27 cellular contexts compared by ENCODE assay signal in genomic region chr2:225471039-225471438, GRCh38.
"Had no signal": no experiment of that assay in that cellular context is flagged by ENCODE, and none has a peak within 500 bp of the region (broad histone marks: within the 10 kb centered on the region; RNA-seq: fewer than 3 reads in every experiment).

No MANE protein-coding gene starts in this region.

- H3K4me3 ChIP-seq: left lung, lower lobe of right lung, right lobe of liver, upper lobe of left lung had no signal

- H3K36me3 Mint-ChIP-seq: immature natural killer cell; natural killer cell treated with Interleukin-12 subunit alpha and Interleukin-12 subunit beta and Interleukin-15 and Interleukin-18, amount 100 ng/mL, for 72 hours; stimulated activated effector memory CD8-positive, alpha-beta T cell treated with anti-CD3 and anti-CD28 coated beads, Interleukin-12 subunit alpha, Interleukin-12 subunit beta, amount 100 ng/mL, for 72 hours; WTC11 had no signal

- H3K4me1 Mint-ChIP-seq: activated CD4-positive, alpha-beta memory T cell treated with anti-CD3 and anti-CD28 coated beads, Interleukin-2, amount 10 ng/mL, durations not matched to agents 7 days and 5 days; activated CD4-positive, alpha-beta T cell treated with anti-CD3 and anti-CD28 coated beads, Interleukin-2, amount 10 ng/mL, durations not matched to agents 7 days and 5 days; stimulated activated effector memory CD8-positive, alpha-beta T cell treated with anti-CD3 and anti-CD28 coated beads, Interleukin-12 subunit alpha, Interleukin-12 subunit beta, amount 100 ng/mL, for 72 hours had no signal

- H3K27me3 Mint-ChIP-seq: stimulated activated naive CD8-positive, alpha-beta T cell treated with anti-CD3 and anti-CD28 coated beads, Interleukin-15, Interleukin-2, amounts not matched to agents 100 ng/mL and 50 ng/mL, for 24 hours had no signal

- FAIRE-seq: astrocyte had no signal

- DNase-seq: activated CD4-positive, alpha-beta memory T cell treated with anti-CD3 and anti-CD28 coated beads, Interleukin-2, amount 10 ng/mL, durations not matched to agents 7 days and 5 days; activated CD4-positive, alpha-beta T cell treated with anti-CD3 and anti-CD28 coated beads for 1 hour; activated CD4-positive, alpha-beta T cell treated with anti-CD3 and anti-CD28 coated beads, Interleukin-2, amount 10 ng/mL, durations not matched to agents 7 days and 5 days; activated CD8-positive, alpha-beta memory T cell treated with anti-CD3 and anti-CD28 coated beads, Interleukin-2, amount 50 U/mL, for 48 hours; activated gamma-delta T cell treated with Interleukin-2 at 50 U/mL for 16 hours; activated naive CD4-positive, alpha-beta T cell treated with anti-CD3 and anti-CD28 coated beads, Interleukin-2, amount 50 U/mL, for 16 hours; activated T-cell treated with anti-CD3 and anti-CD28 coated beads, Interleukin-2, amount 50 U/mL, for 24 hours; amniotic stem cell; endodermal cell; foreskin fibroblast; head of caudate nucleus; hypothalamus; immature natural killer cell; left lung; lower lobe of right lung; mesenchymal stem cell; right lobe of liver; stimulated activated CD4-positive, alpha-beta T cell treated with anti-CD3 and anti-CD28 coated beads, Interleukin-4, amount 100 ng/mL, for 24 hours; substantia nigra; T-helper 2 cell; upper lobe of left lung had no signal

- H3K9me3 Mint-ChIP-seq: activated CD4-positive, alpha-beta memory T cell treated with anti-CD3 and anti-CD28 coated beads, Interleukin-2, amount 10 ng/mL, durations not matched to agents 7 days and 5 days; activated T-cell treated with anti-CD3 and anti-CD28 coated beads, Interleukin-2, amount 50 U/mL, for 24 hours; endodermal cell; stimulated activated effector memory CD8-positive, alpha-beta T cell treated with anti-CD3 and anti-CD28 coated beads, Interleukin-12 subunit alpha, Interleukin-12 subunit beta, amount 100 ng/mL, for 72 hours; stimulated activated naive CD8-positive, alpha-beta T cell treated with anti-CD3 and anti-CD28 coated beads, Interleukin-15, Interleukin-2, amounts not matched to agents 100 ng/mL and 50 ng/mL, for 24 hours had no signal

- ATAC-seq: esophagus mucosa; natural killer cell treated with Interleukin-12 subunit alpha and Interleukin-12 subunit beta and Interleukin-15 and Interleukin-18, amount 100 ng/mL, for 72 hours; stimulated activated effector memory CD8-positive, alpha-beta T cell treated with anti-CD3 and anti-CD28 coated beads, Interleukin-12 subunit alpha, Interleukin-12 subunit beta, amount 100 ng/mL, for 72 hours; WTC11 had no signal

- H3K27ac Mint-ChIP-seq: activated CD4-positive, alpha-beta memory T cell treated with anti-CD3 and anti-CD28 coated beads, Interleukin-2, amount 10 ng/mL, durations not matched to agents 7 days and 5 days; activated CD4-positive, alpha-beta T cell treated with anti-CD3 and anti-CD28 coated beads, Interleukin-2, amount 10 ng/mL, durations not matched to agents 7 days and 5 days; activated T-cell treated with anti-CD3 and anti-CD28 coated beads, Interleukin-2, amount 50 U/mL, for 24 hours; endodermal cell; immature natural killer cell; natural killer cell treated with Interleukin-12 subunit alpha and Interleukin-12 subunit beta and Interleukin-15 and Interleukin-18, amount 100 ng/mL, for 72 hours; stimulated activated effector memory CD8-positive, alpha-beta T cell treated with anti-CD3 and anti-CD28 coated beads, Interleukin-12 subunit alpha, Interleukin-12 subunit beta, amount 100 ng/mL, for 72 hours; stimulated activated naive CD8-positive, alpha-beta T cell treated with anti-CD3 and anti-CD28 coated beads, Interleukin-15, Interleukin-2, amounts not matched to agents 100 ng/mL and 50 ng/mL, for 24 hours; WTC11 had no signal

- H3K36me3 ChIP-seq: left lung, lower lobe of right lung, right lobe of liver, upper lobe of left lung had no signal

- H3K27me3 ChIP-seq: left lung, upper lobe of left lung had no signal

- H3K27ac ChIP-seq: left lung, lower lobe of right lung, right lobe of liver, upper lobe of left lung had no signal

- H3K9me3 ChIP-seq: left lung, lower lobe of right lung, right lobe of liver, upper lobe of left lung had no signal

- H3K4me1 ChIP-seq: left lung, lower lobe of right lung had no signal

- H3K4me3 Mint-ChIP-seq: activated CD4-positive, alpha-beta memory T cell treated with anti-CD3 and anti-CD28 coated beads, Interleukin-2, amount 10 ng/mL, durations not matched to agents 7 days and 5 days; activated CD4-positive, alpha-beta T cell treated with anti-CD3 and anti-CD28 coated beads, Interleukin-2, amount 10 ng/mL, durations not matched to agents 7 days and 5 days; activated T-cell treated with anti-CD3 and anti-CD28 coated beads, Interleukin-2, amount 50 U/mL, for 24 hours; endodermal cell; immature natural killer cell; natural killer cell treated with Interleukin-12 subunit alpha and Interleukin-12 subunit beta and Interleukin-15 and Interleukin-18, amount 100 ng/mL, for 72 hours; stimulated activated effector memory CD8-positive, alpha-beta T cell treated with anti-CD3 and anti-CD28 coated beads, Interleukin-12 subunit alpha, Interleukin-12 subunit beta, amount 100 ng/mL, for 72 hours; stimulated activated naive CD8-positive, alpha-beta T cell treated with anti-CD3 and anti-CD28 coated beads, Interleukin-15, Interleukin-2, amounts not matched to agents 100 ng/mL and 50 ng/mL, for 24 hours; WTC11 had no signal
